Comparison of ENCODE assay signal across 1 cellular context in the genomic region with DNA sequence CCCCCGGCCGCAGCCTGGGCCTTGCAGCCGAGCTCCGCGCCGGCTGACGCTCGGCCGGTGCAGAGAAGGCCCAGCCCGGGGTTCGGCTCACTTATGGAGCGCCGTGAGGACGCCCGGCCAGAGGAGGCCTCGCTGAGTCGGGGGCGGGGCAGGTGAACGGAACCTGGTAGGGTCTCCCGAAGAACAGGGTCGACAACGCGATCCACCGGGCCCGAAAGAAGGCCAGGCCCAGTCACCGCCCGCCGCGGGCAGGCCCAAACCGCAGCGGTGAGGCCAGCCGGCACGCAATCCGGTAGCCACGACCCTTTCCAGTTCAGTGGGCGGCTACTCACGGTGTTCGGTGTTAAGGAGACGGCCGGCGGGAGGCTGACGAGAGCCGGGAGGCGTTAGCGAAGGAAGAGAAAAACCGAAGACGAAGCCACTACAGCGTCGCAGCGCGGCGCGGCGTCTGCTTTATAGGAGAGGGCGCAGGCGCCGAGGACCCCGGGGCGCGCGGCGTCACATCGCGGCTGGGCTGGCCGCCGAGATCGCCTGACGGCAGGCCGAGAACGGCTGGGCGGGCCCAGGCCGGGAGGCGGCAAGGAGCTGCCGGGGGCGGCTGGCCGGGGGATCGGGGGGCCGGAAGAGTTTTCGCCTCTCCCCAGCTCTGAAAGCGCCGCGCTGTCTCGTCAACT.
TF ChIP-seq lines count a peak whose summit lies in the region.

A gene (minus strand): TSS at position 428 of the 674 bp plus-strand sequence. CDS start 2,928 bp downstream, outside the sequence.

TF ChIP-seq in GM12878, 131 proteins besides CTCF, POLR2A, EP300 and RAD21 (continued from another document and continues in another):
- TF ChIP-seq, protein P1, sequence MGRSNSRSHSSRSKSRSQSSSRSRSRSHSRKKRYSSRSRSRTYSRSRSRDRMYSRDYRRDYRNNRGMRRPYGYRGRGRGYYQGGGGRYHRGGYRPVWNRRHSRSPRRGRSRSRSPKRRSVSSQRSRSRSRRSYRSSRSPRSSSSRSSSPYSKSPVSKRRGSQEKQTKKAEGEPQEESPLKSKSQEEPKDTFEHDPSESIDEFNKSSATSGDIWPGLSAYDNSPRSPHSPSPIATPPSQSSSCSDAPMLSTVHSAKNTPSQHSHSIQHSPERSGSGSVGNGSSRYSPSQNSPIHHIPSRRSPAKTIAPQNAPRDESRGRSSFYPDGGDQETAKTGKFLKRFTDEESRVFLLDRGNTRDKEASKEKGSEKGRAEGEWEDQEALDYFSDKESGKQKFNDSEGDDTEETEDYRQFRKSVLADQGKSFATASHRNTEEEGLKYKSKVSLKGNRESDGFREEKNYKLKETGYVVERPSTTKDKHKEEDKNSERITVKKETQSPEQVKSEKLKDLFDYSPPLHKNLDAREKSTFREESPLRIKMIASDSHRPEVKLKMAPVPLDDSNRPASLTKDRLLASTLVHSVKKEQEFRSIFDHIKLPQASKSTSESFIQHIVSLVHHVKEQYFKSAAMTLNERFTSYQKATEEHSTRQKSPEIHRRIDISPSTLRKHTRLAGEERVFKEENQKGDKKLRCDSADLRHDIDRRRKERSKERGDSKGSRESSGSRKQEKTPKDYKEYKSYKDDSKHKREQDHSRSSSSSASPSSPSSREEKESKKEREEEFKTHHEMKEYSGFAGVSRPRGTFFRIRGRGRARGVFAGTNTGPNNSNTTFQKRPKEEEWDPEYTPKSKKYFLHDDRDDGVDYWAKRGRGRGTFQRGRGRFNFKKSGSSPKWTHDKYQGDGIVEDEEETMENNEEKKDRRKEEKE (IDR thresholded peaks at IDR 0.05) = no peak
- TF ChIP-seq, protein P2, sequence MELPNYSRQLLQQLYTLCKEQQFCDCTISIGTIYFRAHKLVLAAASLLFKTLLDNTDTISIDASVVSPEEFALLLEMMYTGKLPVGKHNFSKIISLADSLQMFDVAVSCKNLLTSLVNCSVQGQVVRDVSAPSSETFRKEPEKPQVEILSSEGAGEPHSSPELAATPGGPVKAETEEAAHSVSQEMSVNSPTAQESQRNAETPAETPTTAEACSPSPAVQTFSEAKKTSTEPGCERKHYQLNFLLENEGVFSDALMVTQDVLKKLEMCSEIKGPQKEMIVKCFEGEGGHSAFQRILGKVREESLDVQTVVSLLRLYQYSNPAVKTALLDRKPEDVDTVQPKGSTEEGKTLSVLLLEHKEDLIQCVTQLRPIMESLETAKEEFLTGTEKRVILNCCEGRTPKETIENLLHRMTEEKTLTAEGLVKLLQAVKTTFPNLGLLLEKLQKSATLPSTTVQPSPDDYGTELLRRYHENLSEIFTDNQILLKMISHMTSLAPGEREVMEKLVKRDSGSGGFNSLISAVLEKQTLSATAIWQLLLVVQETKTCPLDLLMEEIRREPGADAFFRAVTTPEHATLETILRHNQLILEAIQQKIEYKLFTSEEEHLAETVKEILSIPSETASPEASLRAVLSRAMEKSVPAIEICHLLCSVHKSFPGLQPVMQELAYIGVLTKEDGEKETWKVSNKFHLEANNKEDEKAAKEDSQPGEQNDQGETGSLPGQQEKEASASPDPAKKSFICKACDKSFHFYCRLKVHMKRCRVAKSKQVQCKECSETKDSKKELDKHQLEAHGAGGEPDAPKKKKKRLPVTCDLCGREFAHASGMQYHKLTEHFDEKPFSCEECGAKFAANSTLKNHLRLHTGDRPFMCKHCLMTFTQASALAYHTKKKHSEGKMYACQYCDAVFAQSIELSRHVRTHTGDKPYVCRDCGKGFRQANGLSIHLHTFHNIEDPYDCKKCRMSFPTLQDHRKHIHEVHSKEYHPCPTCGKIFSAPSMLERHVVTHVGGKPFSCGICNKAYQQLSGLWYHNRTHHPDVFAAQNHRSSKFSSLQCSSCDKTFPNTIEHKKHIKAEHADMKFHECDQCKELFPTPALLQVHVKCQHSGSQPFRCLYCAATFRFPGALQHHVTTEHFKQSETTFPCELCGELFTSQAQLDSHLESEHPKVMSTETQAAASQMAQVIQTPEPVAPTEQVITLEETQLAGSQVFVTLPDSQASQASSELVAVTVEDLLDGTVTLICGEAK (IDR thresholded peaks at IDR 0.05; ENCODE audit: borderline replicate concordance) = no peak
- peak; percentile 83 for TF ChIP-seq LARP7 (IDR thresholded peaks at IDR 0.05)
- TF ChIP-seq SUPT20H (IDR thresholded peaks at IDR 0.05; ENCODE audit: borderline replicate concordance, control insufficient read depth, low read depth, low read length) = no peak
- TF ChIP-seq, protein P3, sequence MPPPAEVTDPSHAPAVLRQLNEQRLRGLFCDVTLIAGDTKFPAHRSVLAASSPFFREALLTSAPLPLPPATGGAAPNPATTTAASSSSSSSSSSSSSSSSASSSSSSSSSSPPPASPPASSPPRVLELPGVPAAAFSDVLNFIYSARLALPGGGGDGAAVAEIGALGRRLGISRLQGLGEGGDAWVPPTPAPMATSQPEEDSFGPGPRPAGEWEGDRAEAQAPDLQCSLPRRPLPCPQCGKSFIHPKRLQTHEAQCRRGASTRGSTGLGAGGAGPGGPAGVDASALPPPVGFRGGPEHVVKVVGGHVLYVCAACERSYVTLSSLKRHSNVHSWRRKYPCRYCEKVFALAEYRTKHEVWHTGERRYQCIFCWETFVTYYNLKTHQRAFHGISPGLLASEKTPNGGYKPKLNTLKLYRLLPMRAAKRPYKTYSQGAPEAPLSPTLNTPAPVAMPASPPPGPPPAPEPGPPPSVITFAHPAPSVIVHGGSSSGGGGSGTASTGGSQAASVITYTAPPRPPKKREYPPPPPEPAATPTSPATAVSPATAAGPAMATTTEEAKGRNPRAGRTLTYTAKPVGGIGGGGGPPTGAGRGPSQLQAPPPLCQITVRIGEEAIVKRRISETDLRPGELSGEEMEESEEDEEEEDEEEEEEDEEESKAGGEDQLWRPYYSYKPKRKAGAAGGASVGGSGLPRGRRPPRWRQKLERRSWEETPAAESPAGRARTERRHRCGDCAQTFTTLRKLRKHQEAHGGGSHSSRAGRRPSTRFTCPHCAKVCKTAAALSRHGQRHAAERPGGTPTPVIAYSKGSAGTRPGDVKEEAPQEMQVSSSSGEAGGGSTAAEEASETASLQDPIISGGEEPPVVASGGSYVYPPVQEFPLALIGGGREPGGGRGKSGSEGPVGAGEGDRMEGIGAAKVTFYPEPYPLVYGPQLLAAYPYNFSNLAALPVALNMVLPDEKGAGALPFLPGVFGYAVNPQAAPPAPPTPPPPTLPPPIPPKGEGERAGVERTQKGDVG (CRISPR knock-in tag; IDR thresholded peaks at IDR 0.05) = no peak
- TF ChIP-seq, protein P4, sequence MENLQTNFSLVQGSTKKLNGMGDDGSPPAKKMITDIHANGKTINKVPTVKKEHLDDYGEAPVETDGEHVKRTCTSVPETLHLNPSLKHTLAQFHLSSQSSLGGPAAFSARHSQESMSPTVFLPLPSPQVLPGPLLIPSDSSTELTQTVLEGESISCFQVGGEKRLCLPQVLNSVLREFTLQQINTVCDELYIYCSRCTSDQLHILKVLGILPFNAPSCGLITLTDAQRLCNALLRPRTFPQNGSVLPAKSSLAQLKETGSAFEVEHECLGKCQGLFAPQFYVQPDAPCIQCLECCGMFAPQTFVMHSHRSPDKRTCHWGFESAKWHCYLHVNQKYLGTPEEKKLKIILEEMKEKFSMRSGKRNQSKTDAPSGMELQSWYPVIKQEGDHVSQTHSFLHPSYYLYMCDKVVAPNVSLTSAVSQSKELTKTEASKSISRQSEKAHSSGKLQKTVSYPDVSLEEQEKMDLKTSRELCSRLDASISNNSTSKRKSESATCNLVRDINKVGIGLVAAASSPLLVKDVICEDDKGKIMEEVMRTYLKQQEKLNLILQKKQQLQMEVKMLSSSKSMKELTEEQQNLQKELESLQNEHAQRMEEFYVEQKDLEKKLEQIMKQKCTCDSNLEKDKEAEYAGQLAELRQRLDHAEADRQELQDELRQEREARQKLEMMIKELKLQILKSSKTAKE (IDR thresholded peaks at IDR 0.05; ENCODE audit: low read depth, poor library complexity, severe bottlenecking) = no peak
- TF ChIP-seq, protein P5, sequence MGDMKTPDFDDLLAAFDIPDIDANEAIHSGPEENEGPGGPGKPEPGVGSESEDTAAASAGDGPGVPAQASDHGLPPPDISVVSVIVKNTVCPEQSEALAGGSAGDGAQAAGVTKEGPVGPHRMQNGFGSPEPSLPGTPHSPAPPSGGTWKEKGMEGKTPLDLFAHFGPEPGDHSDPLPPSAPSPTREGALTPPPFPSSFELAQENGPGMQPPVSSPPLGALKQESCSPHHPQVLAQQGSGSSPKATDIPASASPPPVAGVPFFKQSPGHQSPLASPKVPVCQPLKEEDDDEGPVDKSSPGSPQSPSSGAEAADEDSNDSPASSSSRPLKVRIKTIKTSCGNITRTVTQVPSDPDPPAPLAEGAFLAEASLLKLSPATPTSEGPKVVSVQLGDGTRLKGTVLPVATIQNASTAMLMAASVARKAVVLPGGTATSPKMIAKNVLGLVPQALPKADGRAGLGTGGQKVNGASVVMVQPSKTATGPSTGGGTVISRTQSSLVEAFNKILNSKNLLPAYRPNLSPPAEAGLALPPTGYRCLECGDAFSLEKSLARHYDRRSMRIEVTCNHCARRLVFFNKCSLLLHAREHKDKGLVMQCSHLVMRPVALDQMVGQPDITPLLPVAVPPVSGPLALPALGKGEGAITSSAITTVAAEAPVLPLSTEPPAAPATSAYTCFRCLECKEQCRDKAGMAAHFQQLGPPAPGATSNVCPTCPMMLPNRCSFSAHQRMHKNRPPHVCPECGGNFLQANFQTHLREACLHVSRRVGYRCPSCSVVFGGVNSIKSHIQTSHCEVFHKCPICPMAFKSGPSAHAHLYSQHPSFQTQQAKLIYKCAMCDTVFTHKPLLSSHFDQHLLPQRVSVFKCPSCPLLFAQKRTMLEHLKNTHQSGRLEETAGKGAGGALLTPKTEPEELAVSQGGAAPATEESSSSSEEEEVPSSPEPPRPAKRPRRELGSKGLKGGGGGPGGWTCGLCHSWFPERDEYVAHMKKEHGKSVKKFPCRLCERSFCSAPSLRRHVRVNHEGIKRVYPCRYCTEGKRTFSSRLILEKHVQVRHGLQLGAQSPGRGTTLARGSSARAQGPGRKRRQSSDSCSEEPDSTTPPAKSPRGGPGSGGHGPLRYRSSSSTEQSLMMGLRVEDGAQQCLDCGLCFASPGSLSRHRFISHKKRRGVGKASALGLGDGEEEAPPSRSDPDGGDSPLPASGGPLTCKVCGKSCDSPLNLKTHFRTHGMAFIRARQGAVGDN (IDR thresholded peaks at IDR 0.05) = peak; percentile 94
- peak; percentile 43; the same call in 1 of the 2 replicates for TF ChIP-seq FOXM1 (IDR thresholded peaks at IDR 0.05; ENCODE audit: low read depth, low read length)
- TF ChIP-seq, protein P6, sequence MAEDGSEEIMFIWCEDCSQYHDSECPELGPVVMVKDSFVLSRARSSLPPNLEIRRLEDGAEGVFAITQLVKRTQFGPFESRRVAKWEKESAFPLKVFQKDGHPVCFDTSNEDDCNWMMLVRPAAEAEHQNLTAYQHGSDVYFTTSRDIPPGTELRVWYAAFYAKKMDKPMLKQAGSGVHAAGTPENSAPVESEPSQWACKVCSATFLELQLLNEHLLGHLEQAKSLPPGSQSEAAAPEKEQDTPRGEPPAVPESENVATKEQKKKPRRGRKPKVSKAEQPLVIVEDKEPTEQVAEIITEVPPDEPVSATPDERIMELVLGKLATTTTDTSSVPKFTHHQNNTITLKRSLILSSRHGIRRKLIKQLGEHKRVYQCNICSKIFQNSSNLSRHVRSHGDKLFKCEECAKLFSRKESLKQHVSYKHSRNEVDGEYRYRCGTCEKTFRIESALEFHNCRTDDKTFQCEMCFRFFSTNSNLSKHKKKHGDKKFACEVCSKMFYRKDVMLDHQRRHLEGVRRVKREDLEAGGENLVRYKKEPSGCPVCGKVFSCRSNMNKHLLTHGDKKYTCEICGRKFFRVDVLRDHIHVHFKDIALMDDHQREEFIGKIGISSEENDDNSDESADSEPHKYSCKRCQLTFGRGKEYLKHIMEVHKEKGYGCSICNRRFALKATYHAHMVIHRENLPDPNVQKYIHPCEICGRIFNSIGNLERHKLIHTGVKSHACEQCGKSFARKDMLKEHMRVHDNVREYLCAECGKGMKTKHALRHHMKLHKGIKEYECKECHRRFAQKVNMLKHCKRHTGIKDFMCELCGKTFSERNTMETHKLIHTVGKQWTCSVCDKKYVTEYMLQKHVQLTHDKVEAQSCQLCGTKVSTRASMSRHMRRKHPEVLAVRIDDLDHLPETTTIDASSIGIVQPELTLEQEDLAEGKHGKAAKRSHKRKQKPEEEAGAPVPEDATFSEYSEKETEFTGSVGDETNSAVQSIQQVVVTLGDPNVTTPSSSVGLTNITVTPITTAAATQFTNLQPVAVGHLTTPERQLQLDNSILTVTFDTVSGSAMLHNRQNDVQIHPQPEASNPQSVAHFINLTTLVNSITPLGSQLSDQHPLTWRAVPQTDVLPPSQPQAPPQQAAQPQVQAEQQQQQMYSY (CRISPR knock-in tag; IDR thresholded peaks at IDR 0.05) = no peak
- TF ChIP-seq, protein P7, sequence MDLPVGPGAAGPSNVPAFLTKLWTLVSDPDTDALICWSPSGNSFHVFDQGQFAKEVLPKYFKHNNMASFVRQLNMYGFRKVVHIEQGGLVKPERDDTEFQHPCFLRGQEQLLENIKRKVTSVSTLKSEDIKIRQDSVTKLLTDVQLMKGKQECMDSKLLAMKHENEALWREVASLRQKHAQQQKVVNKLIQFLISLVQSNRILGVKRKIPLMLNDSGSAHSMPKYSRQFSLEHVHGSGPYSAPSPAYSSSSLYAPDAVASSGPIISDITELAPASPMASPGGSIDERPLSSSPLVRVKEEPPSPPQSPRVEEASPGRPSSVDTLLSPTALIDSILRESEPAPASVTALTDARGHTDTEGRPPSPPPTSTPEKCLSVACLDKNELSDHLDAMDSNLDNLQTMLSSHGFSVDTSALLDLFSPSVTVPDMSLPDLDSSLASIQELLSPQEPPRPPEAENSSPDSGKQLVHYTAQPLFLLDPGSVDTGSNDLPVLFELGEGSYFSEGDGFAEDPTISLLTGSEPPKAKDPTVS (IDR thresholded peaks at IDR 0.05; ENCODE audit: low read depth, low read length) = 0 out of 2 replicates have a peak, but pooled peaks have one; percentile 8
- no peak for TF ChIP-seq BRCA1 (IDR thresholded peaks at IDR 0.05; ENCODE audit: low read depth, low read length)
- peak; percentile 85; the same call in 1 of the 2 replicates for TF ChIP-seq TCF12 (IDR thresholded peaks at IDR 0.05; ENCODE audit: low read depth, low read length)
- peak; percentile 68 for TF ChIP-seq SIN3A (IDR thresholded peaks at IDR 0.05; ENCODE audit: low read depth, low read length)
- TF ChIP-seq ESRRA (IDR thresholded peaks at IDR 0.05; ENCODE audit: low read length) = no peak
- no peak for TF ChIP-seq JUND (IDR thresholded peaks at IDR 0.05; ENCODE audit: low read depth, low read length)
- TF ChIP-seq ZNF274 (IDR thresholded peaks at IDR 0.05; ENCODE audit: insufficient read depth, insufficient read length) = no peak
- peak in 1 of 2 experiments; percentile 45; a peak in 1 of 4 replicates for TF ChIP-seq BHLHE40 (IDR thresholded peaks at IDR 0.05; ENCODE audit: borderline replicate concordance in 1 of 2, low read depth in 2 of 2, low read length in 1 of 2)
- TF ChIP-seq, protein P8, sequence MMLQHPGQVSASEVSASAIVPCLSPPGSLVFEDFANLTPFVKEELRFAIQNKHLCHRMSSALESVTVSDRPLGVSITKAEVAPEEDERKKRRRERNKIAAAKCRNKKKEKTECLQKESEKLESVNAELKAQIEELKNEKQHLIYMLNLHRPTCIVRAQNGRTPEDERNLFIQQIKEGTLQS (IDR thresholded peaks at IDR 0.05; ENCODE audit: borderline replicate concordance, extremely low read depth, low read depth, low read length) = no peak
- no peak for TF ChIP-seq STAT1 (conservative IDR thresholded peaks at IDR 0.05)
- peak; percentile 21; the same call in 1 of the 2 replicates for TF ChIP-seq NRF1 (conservative IDR thresholded peaks at IDR 0.05; ENCODE audit: low read depth, low read length)
- peak in 1 of 2 experiments; percentile 2; a peak in 1 of 4 replicates for TF ChIP-seq IKZF2 (IDR thresholded peaks at IDR 0.05)
- TF ChIP-seq ZZZ3 (IDR thresholded peaks at IDR 0.05; ENCODE audit: control insufficient read depth, insufficient read length, low read depth) = no peak
- peak; percentile 75 for TF ChIP-seq IKZF1 (conservative IDR thresholded peaks at IDR 0.05)
- TF ChIP-seq ETV6 (conservative IDR thresholded peaks at IDR 0.05 in 1 of 2, IDR thresholded peaks at IDR 0.05 in 1 of 2; ENCODE audit: borderline replicate concordance in 1 of 2, low read depth in 1 of 2) = no peak
- TF ChIP-seq SRF (IDR thresholded peaks at IDR 0.05; ENCODE audit: low read depth in 2 of 2, low read length in 2 of 2) = no peak
- peak; percentile 98 for TF ChIP-seq SMAD5 (IDR thresholded peaks at IDR 0.05; ENCODE audit: low read depth)
- TF ChIP-seq MYC (IDR thresholded peaks at IDR 0.05; ENCODE audit: insufficient read depth, insufficient read length, insufficient replicate concordance, low read length, severe bottlenecking) = peak; percentile 33
